8 cellular contexts compared by ENCODE assay signal in the genomic region with DNA sequence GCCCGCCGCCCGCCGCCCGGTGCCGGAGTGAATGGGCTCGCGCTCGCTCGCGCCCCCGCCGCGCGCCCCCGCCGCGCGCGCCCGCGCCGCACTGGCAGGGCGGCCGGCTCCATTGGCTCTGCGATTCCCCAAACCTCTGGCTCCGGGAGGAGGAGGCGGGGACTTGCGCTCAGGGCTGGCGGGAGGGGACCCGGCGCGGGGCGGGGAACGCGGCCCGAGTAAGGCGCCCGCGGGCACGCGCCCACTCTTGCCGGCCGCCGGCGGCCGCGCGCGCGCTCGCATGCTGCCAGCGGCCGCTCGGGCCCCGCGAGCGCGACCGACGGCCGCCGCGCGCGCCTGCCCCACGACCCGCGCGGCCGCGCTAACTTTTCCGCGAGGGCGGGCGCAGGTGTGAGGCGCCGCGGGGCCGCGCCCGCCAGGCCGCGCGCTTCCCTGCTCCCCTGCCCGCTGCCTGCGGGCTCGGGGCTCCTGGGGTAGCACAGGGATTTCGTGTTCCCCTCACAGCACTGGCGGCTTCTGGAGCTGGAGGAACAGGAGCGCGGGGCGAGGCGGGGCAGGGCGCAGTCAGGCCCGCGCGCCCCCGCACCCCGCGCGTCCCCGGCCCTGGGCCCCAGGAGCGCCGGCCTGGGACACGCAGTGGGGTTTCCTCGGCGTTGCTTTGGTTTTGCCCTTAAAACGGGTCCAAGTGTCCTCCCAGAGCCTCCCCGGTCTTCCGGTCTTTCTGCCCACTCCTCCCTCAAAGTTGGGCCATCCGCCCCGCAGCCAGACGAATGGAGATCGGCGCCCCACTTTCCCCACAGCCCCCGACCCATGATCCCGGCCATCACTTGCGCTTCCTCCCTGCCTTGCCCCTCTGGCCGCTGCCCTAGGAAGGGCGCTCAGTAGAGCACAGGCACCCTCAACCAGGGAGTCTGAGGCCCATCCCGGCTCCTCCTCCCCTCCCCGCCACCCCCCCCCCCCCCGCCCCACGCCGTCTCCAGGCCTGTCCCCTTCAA.
DNase-seq lines count a peak whose midpoint lies in the region; ATAC-seq and TF ChIP-seq lines count a peak whose summit lies in the region.

No MANE protein-coding gene starts in this region.

- intact Hi-C loops in OCI-LY7 (cut with micrococcal nuclease; ENCODE audit: unreplicated experiment) = loop anchor here (5.0 kb wide), 1 partner anchor 198 kb away; no protein-coding TSS in a partner anchor

- H2AFZ ChIP-seq in OCI-LY7 (ENCODE audit: low read length) = no peak overlapping the region

- H3K9me3 ChIP-seq in OCI-LY7 (ENCODE audit: low read length) = no peaks in the 10 kb centered on the region
- no peaks in the 10 kb centered on the region for H3K9me3 ChIP-seq in mononuclear cell (ENCODE audit: low read depth, low read length)

- peak; percentile 70 for ATAC-seq in GM19324 (IDR thresholded peaks at IDR 0.05; ENCODE audit: low FRiP score, unreplicated experiment)

- H3K4me3 ChIP-seq in OCI-LY7 (ENCODE audit: low read depth, low read length, poor library complexity, severe bottlenecking) = peak overlapping the region; percentile 51
- peak overlapping the region; percentile 38 for H3K4me3 ChIP-seq in epithelial cell of proximal tubule (ENCODE audit: low read depth, low read length)
- H3K4me3 ChIP-seq in mononuclear cell (ENCODE audit: low read length) = peak overlapping the region; percentile 37

- no peak overlapping the region for H3K27ac ChIP-seq in OCI-LY7 (ENCODE audit: low read depth, low read length, poor library complexity, severe bottlenecking)

- peak overlapping the region; percentile 54; the same call in 1 of the 2 replicates for H3K4me2 ChIP-seq in OCI-LY7 (ENCODE audit: low read length)

- no peaks in the 10 kb centered on the region for H3K27me3 ChIP-seq in mononuclear cell (ENCODE audit: insufficient read depth, low read length)

- DNase-seq in AML-193 (lab: John Stamatoyannopoulos, UW) = peak; percentile 54 to 75
- peak in 69 of 76 experiments; percentile 5 to 80 (median 54) for DNase-seq in HUDEP-2 (lab: John Stamatoyannopoulos, UW; ENCODE audit: unreplicated experiment in 76 of 76)
- peak; percentile 77 for DNase-seq in OCI-LY7 (ENCODE audit: low spot score)
- DNase-seq in activated T-cell treated with anti-CD3 and anti-CD28 coated beads for 48 hours (ENCODE audit: low read depth) = peak; percentile 70
- DNase-seq in epithelial cell of proximal tubule (ENCODE audit: low read depth) = no peak
- peak; percentile 44 to 64 for DNase-seq in stimulated activated CD8-positive, alpha-beta memory T cell treated with anti-CD3 and anti-CD28 coated beads, Interleukin-2, amount 100 ng/mL, for 1 hour (ENCODE audit: low read depth in 2 of 2)

- H3K79me2 ChIP-seq in OCI-LY7 (ENCODE audit: insufficient read depth, low read depth, low read length) = no peaks in the 10 kb centered on the region

- H4K20me1 ChIP-seq in OCI-LY7 (ENCODE audit: insufficient read depth, low read length) = no peaks in the 10 kb centered on the region

- TF ChIP-seq CTCF in OCI-LY7 (conservative IDR thresholded peaks at IDR 0.05; ENCODE audit: low read length) (no peak), epithelial cell of proximal tubule (conservative IDR thresholded peaks at IDR 0.05; ENCODE audit: low read depth, low read length) (no peak)

- CTCF ChIA-PET in OCI-LY7 (lab: Charles Lee; ENCODE audit: unreplicated experiment) = no interaction called here

- H3K9me2 ChIP-seq in OCI-LY7 (ENCODE audit: insufficient read depth, low read length) = no peaks in the 10 kb centered on the region

- POLR2A ChIA-PET in OCI-LY7 (lab: Charles Lee) = no interaction called here

- no peaks in the 10 kb centered on the region for H3K36me3 ChIP-seq in OCI-LY7 (ENCODE audit: insufficient read depth, low read length)

- H3K4me1 ChIP-seq in OCI-LY7 (ENCODE audit: insufficient read depth, low read length, poor library complexity, severe bottlenecking) (peaks cover 9% of the 10 kb centered on the region), mononuclear cell (ENCODE audit: insufficient read depth, low read length) (peaks cover 23% of the 10 kb centered on the region)

- BruUV-seq in OCI-LY7 (replicated peaks; lab: Mats Ljungman, UMichigan) = no TSS peak
